1 cellular context compared by ENCODE assay signal in genomic region chr17:4839221-4839620, GRCh38.
TF ChIP-seq lines count a peak whose summit lies in the region.

No MANE protein-coding gene starts in this region.

TF ChIP-seq in GM12878, 131 proteins besides CTCF, POLR2A, EP300 and RAD21:
- TF ChIP-seq MYB (IDR thresholded peaks at IDR 0.05; ENCODE audit: borderline replicate concordance, low read depth, low read length) (no peak), RUNX3 (IDR thresholded peaks at IDR 0.05; ENCODE audit: low read length) (peak; percentile 21; the same call in 1 of the 2 replicates)
TF ChIP-seq in GM12878: peak in this region for 1.
